In genomic region chr2:209556354-209556961, GRCh38 we compare ENCODE assay signal across 8 cellular contexts.
DNase-seq lines count a peak whose midpoint lies in the region; ATAC-seq, FAIRE-seq and TF ChIP-seq lines count a peak whose summit lies in the region.

No MANE protein-coding gene starts in this region.

- H3K36me3 Mint-ChIP-seq in activated B cell treated with CpG ODN at 0.5 μM for 24 hours (ENCODE audit: low read depth) (no peaks in the 10 kb centered on the region), natural killer cell (no peaks in the 10 kb centered on the region)

- intact Hi-C loops in activated B cell treated with CpG ODN at 0.5 μM for 24 hours (cut with micrococcal nuclease) = loop anchor here (1.0 to 5.0 kb wide), 3 partner anchors 131 to 1159 kb away; no protein-coding TSS in a partner anchor
- intact Hi-C loops in natural killer cell (cut with micrococcal nuclease) = no loop called here

- peak; percentile 37 for DNase-seq in Caki2 (ENCODE audit: low read depth)
- peak; percentile 39 for DNase-seq in HTR-8/SVneo (ENCODE audit: insufficient read length, low spot score)
- no peak for DNase-seq in activated B cell treated with CpG ODN at 0.5 μM for 24 hours
- peak; percentile 47 for DNase-seq in kidney tubule cell (ENCODE audit: low spot score)
- no peak for DNase-seq in stimulated activated CD4-positive, alpha-beta T cell treated with anti-CD3 and anti-CD28 coated beads, Interleukin-4, amount 100 ng/mL, for 24 hours
- no peak for DNase-seq in natural killer cell

- H3K27ac Mint-ChIP-seq in activated B cell treated with CpG ODN at 0.5 μM for 24 hours = no peak overlapping the region
- no peak overlapping the region for H3K27ac Mint-ChIP-seq in natural killer cell

- H3K9me3 Mint-ChIP-seq in activated B cell treated with CpG ODN at 0.5 μM for 24 hours = no peaks in the 10 kb centered on the region
- peaks cover 2% of the 10 kb centered on the region in 2 donors for H3K9me3 Mint-ChIP-seq in natural killer cell

- CTCF ChIA-PET in activated B cell treated with CpG ODN at 0.5 μM for 24 hours (lab: Charles Lee) = interaction anchor here (2.8 to 5.3 kb wide), 2 partner anchors 131 to 221 kb away, joined by 20 to 53 read pairs; partner anchors contain the start of gene MAP2

- H3K4me3 Mint-ChIP-seq in activated B cell treated with CpG ODN at 0.5 μM for 24 hours (no peak overlapping the region), natural killer cell (no peak overlapping the region)

- POLR2A ChIA-PET in activated B cell treated with CpG ODN at 0.5 μM for 24 hours (lab: Charles Lee) = no interaction called here

- no peak for FAIRE-seq in HTR-8/SVneo (lab: Jason Lieb, UNC)

- no peak for TF ChIP-seq CTCF in activated B cell treated with CpG ODN at 0.5 μM for 24 hours (IDR thresholded peaks at IDR 0.05)
- TF ChIP-seq CTCF in natural killer cell (IDR thresholded peaks at IDR 0.05) = no peak

- peak; percentile 66 for ATAC-seq in GM19397 (IDR thresholded peaks at IDR 0.05; ENCODE audit: unreplicated experiment)
- ATAC-seq in activated B cell treated with CpG ODN at 0.5 μM for 24 hours (ENCODE audit: low read depth) = peak; percentile 61
- no peak for ATAC-seq in GM21737 (IDR thresholded peaks at IDR 0.05; ENCODE audit: unreplicated experiment)
- ATAC-seq in natural killer cell = no peak

- in situ Hi-C loops in Caki2 (cut with HindIII; ENCODE audit: low pct_unique_long_range_greater_than_20kb, low sequenced_read_pairs) = no loop called here

- H3K4me1 Mint-ChIP-seq in activated B cell treated with CpG ODN at 0.5 μM for 24 hours (no peaks in the 10 kb centered on the region), natural killer cell (no peaks in the 10 kb centered on the region)

- H3K27me3 Mint-ChIP-seq in activated B cell treated with CpG ODN at 0.5 μM for 24 hours = no peaks in the 10 kb centered on the region
- H3K27me3 Mint-ChIP-seq in natural killer cell (ENCODE audit: low read depth in 2 of 2) = no peaks in the 10 kb centered on the region

Comparison
In these comparisons a context has a peak if more than half of its experiments do, and no peak if none do; other contexts are left out.
1. DNase-seq: peak in Caki2 (single experiment), HTR-8/SVneo (single experiment) and kidney tubule cell (single experiment); none in activated B cell treated with CpG ODN at 0.5 μM for 24 hours (single experiment), stimulated activated CD4-positive, alpha-beta T cell treated with anti-CD3 and anti-CD28 coated beads, Interleukin-4, amount 100 ng/mL, for 24 hours (single experiment) and natural killer cell (single experiment).
2. ATAC-seq: peak in GM19397 (single experiment) and activated B cell treated with CpG ODN at 0.5 μM for 24 hours (single experiment); none in GM21737 (single experiment) and natural killer cell (0 of 3).